16 cellular contexts compared by ENCODE assay signal in the genomic region with DNA sequence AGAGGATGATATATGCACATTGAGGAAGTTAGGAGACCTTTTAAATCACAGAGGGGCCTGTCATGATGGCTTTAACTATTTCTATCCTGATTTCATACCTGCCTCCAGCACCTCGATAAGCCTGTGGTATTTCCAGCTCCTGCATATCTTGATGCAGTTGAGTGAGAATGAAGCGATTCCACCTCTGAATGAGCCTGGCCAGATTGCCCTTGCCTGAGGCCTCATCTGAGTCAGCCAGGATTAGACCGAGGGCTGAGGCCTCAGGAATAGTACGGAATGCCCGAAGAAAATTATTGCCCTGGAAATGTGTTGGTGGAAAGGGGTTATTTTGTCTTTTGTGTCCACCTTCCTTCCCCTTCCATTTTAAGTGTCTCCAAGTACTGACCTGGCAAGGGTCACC. TPM values are rescaled to one million over a fixed set of nuclear protein-coding genes. Genes with fewer than 3 reads are reported as not detected.
A peak's percentile ranks its signal among the peaks of the same experiment; 100 is the strongest.
DNase-seq lines count a peak whose midpoint lies in the region; ATAC-seq, FAIRE-seq and TF ChIP-seq lines count a peak whose summit lies in the region.
"Had no signal": no experiment of that assay in that cellular context is flagged by ENCODE, and none has a peak within 500 bp of the region (broad histone marks: within the 10 kb centered on the region; RNA-seq: fewer than 3 reads in every experiment).

No MANE protein-coding gene starts in this region.

- no peak for FAIRE-seq in HepG2 (lab: Jason Lieb, UNC)
- FAIRE-seq: GM18507, H54, HTR-8/SVneo had no signal

- in situ Hi-C loops in HepG2 (cut with HindIII; ENCODE audit: extremely low pct_ligation_motif_present, low pct_unique_long_range_greater_than_20kb) = no loop called here

- DNase-seq in HepG2 (ENCODE audit: low spot score) = no peak
- DNase-seq in right lobe of liver = no peak
- no peak for DNase-seq in hepatocyte (ENCODE audit: low spot score)
- peak; percentile 1 for DNase-seq in upper lobe of right lung
- no peak for DNase-seq in EL
- DNase-seq in NCI-H1417 (lab: John Stamatoyannopoulos, UW) = no peak
- DNase-seq: ACHN; CD4-positive, CD25-positive, alpha-beta regulatory T cell; DMS53; GM23248 had no signal

- H3K4me2 ChIP-seq in HepG2 (ENCODE audit: low read depth, low read length) (no peak overlapping the region), hepatocyte (no peak overlapping the region)
- H3K4me2 ChIP-seq: BLaER1 treated with 17β-estradiol and CSF1 and Interleukin-3, amounts not matched to agents 10 nM and 100 nM had no signal

- intact Hi-C loops in HepG2 (cut with micrococcal nuclease; ENCODE audit: unreplicated experiment) (no loop called here), right lobe of liver (cut with DNase I) (no loop called here), upper lobe of right lung (cut with DNase I) (no loop called here)

- no peaks in the 10 kb centered on the region for H3K9me3 ChIP-seq in HepG2 (ENCODE audit: low read length)
- no peaks in the 10 kb centered on the region for H3K9me3 ChIP-seq in right lobe of liver
- H3K9me3 ChIP-seq in hepatocyte (ENCODE audit: low read depth) = no peaks in the 10 kb centered on the region
- no peaks in the 10 kb centered on the region for H3K9me3 ChIP-seq in upper lobe of right lung
- H3K9me3 ChIP-seq: BLaER1 treated with 17β-estradiol and CSF1 and Interleukin-3, amounts not matched to agents 10 nM and 100 nM had no signal

- TF ChIP-seq EP300 in HepG2 (IDR thresholded peaks at IDR 0.05; ENCODE audit: low read depth in 2 of 2, low read length in 2 of 2) (no peak), HepG2 (CRISPR knock-in tag; IDR thresholded peaks at IDR 0.05; ENCODE audit: borderline replicate concordance) (no peak)

- no peak for ATAC-seq in HepG2
- ATAC-seq in right lobe of liver = no peak
- no peak for ATAC-seq in upper lobe of right lung
- ATAC-seq: HCT116 had no signal

- H3K36me3 ChIP-seq in HepG2 (replicated peaks in 1 of 2; ENCODE audit: control insufficient read depth in 1 of 2, insufficient read depth in 2 of 2, low read length in 2 of 2) (peaks cover 22 to 65% of the 10 kb centered on the region in 2 experiments; a peak in 4 of 5 replicates), right lobe of liver (peaks cover 0 to 82% (median 44%) of the 10 kb centered on the region in 4 donors), hepatocyte (replicated peaks; ENCODE audit: insufficient read depth, low read depth) (no peaks in the 10 kb centered on the region), upper lobe of right lung (peaks cover 89% of the 10 kb centered on the region)

- H3K27me3 ChIP-seq in HepG2 (ENCODE audit: control insufficient read depth in 1 of 2, insufficient read depth in 2 of 2, low read length in 2 of 2) = no peaks in the 10 kb centered on the region
- H3K27me3 ChIP-seq in right lobe of liver = no peaks in the 10 kb centered on the region
- no peaks in the 10 kb centered on the region for H3K27me3 ChIP-seq in hepatocyte
- no peaks in the 10 kb centered on the region for H3K27me3 ChIP-seq in upper lobe of right lung
- H3K27me3 ChIP-seq: BLaER1 treated with 17β-estradiol and CSF1 and Interleukin-3, amounts not matched to agents 10 nM and 100 nM had no signal

- no peak overlapping the region for H2AFZ ChIP-seq in HepG2 (ENCODE audit: low read length)
- no peak overlapping the region for H2AFZ ChIP-seq in hepatocyte
- H2AFZ ChIP-seq: GM23248 had no signal

- no peak for TF ChIP-seq RAD21 in HepG2 (CRISPR knock-in tag; IDR thresholded peaks at IDR 0.05)

- H3K4me3 ChIP-seq in HepG2 (replicated peaks in 1 of 3; ENCODE audit: insufficient read depth in 1 of 3, low read depth in 2 of 3, low read length in 3 of 3) (no peak overlapping the region), right lobe of liver (no peak overlapping the region), hepatocyte (no peak overlapping the region), upper lobe of right lung (no peak overlapping the region)
- H3K4me3 ChIP-seq: BLaER1 treated with 17β-estradiol and CSF1 and Interleukin-3, amounts not matched to agents 10 nM and 100 nM; GM23248 had no signal

- POLR2A ChIA-PET in HepG2 (lab: Yijun Ruan, JAX) = interaction anchor here (1.2 to 1.5 kb wide), 2 partner anchors 8 to 9 kb away, joined by 5 to 6 read pairs; a partner anchor contains a TSS

- H3K9ac ChIP-seq in HepG2 (ENCODE audit: insufficient read depth, low read depth, low read length) = no peak overlapping the region
- H3K9ac ChIP-seq: BLaER1 treated with 17β-estradiol and CSF1 and Interleukin-3, amounts not matched to agents 10 nM and 100 nM; GM23248 had no signal

- H3K4me1 ChIP-seq in HepG2 (ENCODE audit: insufficient read depth, low read length) (peaks cover 12% of the 10 kb centered on the region), right lobe of liver (peaks cover 0 to 3% (median 0%) of the 10 kb centered on the region in 4 donors), hepatocyte (ENCODE audit: insufficient read depth) (no peaks in the 10 kb centered on the region), upper lobe of right lung (no peaks in the 10 kb centered on the region)

- CTCF ChIA-PET in HepG2 (lab: Yijun Ruan, JAX; ENCODE audit: low intra/inter-chr PET ratio, low total read pairs) = no interaction called here

- H3K27ac ChIP-seq in HepG2 (ENCODE audit: extremely low read length, insufficient read depth, low read length) (peak overlapping the region; percentile 12), right lobe of liver (no peak overlapping the region), hepatocyte (peak overlapping the region; percentile 70), upper lobe of right lung (no peak overlapping the region)
- H3K27ac ChIP-seq: BLaER1 treated with 17β-estradiol and CSF1 and Interleukin-3, amounts not matched to agents 10 nM and 100 nM; GM23248 had no signal

- TSS peak; percentile 48 for BruUV-seq in HepG2 (replicated peaks; lab: Mats Ljungman, UMichigan)

- H3K79me2 ChIP-seq in HepG2 (ENCODE audit: insufficient read depth, low read length) = no peaks in the 10 kb centered on the region
- H3K79me2 ChIP-seq in hepatocyte = no peaks in the 10 kb centered on the region

- 98% methylated on average over 5 of the region's 5 CpGs for WGBS in HepG2 (ENCODE audit: low lambda C conversion rate)
- 92% methylated on average over 4 of the region's 5 CpGs for WGBS in right lobe of liver (ENCODE audit: insufficient coverage, low coverage, low lambda C conversion rate, missing lambda C conversion rate)
- 79% methylated on average over 5 of the region's 5 CpGs for WGBS in hepatocyte (ENCODE audit: low lambda C conversion rate, missing lambda C conversion rate)

- H3K9me2 ChIP-seq in hepatocyte (replicated peaks; ENCODE audit: insufficient read depth) = no peaks in the 10 kb centered on the region

- TF ChIP-seq POLR2A in HepG2 (IDR thresholded peaks at IDR 0.05; ENCODE audit: insufficient read depth in 1 of 2, low read depth in 2 of 2, low read length in 2 of 2) (no peak), right lobe of liver (IDR thresholded peaks at IDR 0.05) (no peak)

- H4K20me1 ChIP-seq in HepG2 (ENCODE audit: insufficient read depth, low read length) (no peaks in the 10 kb centered on the region), hepatocyte (ENCODE audit: insufficient read depth, poor library complexity, severe bottlenecking) (no peaks in the 10 kb centered on the region)
- H4K20me1 ChIP-seq: BLaER1 treated with 17β-estradiol and CSF1 and Interleukin-3, amounts not matched to agents 10 nM and 100 nM had no signal

- TF ChIP-seq CTCF in HepG2 (CRISPR knock-in tag; IDR thresholded peaks at IDR 0.05) (no peak), right lobe of liver (IDR thresholded peaks at IDR 0.05) (no peak), hepatocyte (IDR thresholded peaks at IDR 0.05; ENCODE audit: poor library complexity) (no peak), upper lobe of right lung (IDR thresholded peaks at IDR 0.05) (no peak)

RNA-seq across cellular contexts. Expression of a gene that starts 8.4 kb away (rescaled TPM):
- 246 and 356 TPM in 2 replicates for total RNA-seq in HepG2 (2016; rRNA removed; fragmentation: Illumina TruSeq; extraction: Trizol)
- 86.2 and 116 TPM in 2 replicates for total RNA-seq in HepG2 (2016; cell fraction: cytosol; rRNA removed; fragmentation: Illumina TruSeq; extraction: Trizol; ENCODE audit: low read depth)
- 297 and 346 TPM in 2 replicates for total RNA-seq in HepG2 (2016; cell fraction: insoluble cytoplasmic fraction; rRNA removed; fragmentation: Illumina TruSeq; extraction: Trizol)
- 159 and 178 TPM in 2 replicates for total RNA-seq in HepG2 (2016; cell fraction: membrane; rRNA removed; fragmentation: Illumina TruSeq; extraction: Trizol)
- total RNA-seq in HepG2 (2016; cell fraction: nucleus; rRNA removed; fragmentation: Illumina TruSeq; extraction: Trizol) = 222 and 249 TPM in 2 replicates
- 250 and 285 TPM in 2 replicates for polyA plus RNA-seq in HepG2 (2011; rRNA removed)
- polyA plus RNA-seq in HepG2 (2011; cell fraction: cytosol; rRNA removed) = 234 and 239 TPM in 2 replicates
- 93.0 and 101 TPM in 2 replicates for polyA plus RNA-seq in HepG2 (2011; cell fraction: nucleus; rRNA removed)
- polyA plus RNA-seq in HepG2 (2012) = 153 and 157 TPM in 2 replicates
- polyA plus RNA-seq in HepG2 (2016; cell fraction: cytosol; fragmentation: Illumina TruSeq; extraction: Trizol; ENCODE audit: low read depth) = 111 and 147 TPM in 2 replicates
- polyA plus RNA-seq in HepG2 (2016; cell fraction: insoluble cytoplasmic fraction; fragmentation: Illumina TruSeq; extraction: Trizol; ENCODE audit: low read depth) = 240 and 292 TPM in 2 replicates
- 135 and 177 TPM in 2 replicates for polyA plus RNA-seq in HepG2 (2016; cell fraction: membrane; fragmentation: Illumina TruSeq; extraction: Trizol; ENCODE audit: low read depth)
- 388 and 406 TPM in 2 replicates for polyA plus RNA-seq in HepG2 (2016; cell fraction: nucleus; fragmentation: Illumina TruSeq; extraction: Trizol; ENCODE audit: insufficient read depth, low read depth)
- polyA minus RNA-seq in HepG2 (2011; rRNA and poly(A)+ RNA removed; ENCODE audit: low replicate concordance) = 67.5 and 176 TPM in 2 replicates
- polyA minus RNA-seq in HepG2 (2011; cell fraction: cytosol; rRNA and poly(A)+ RNA removed) = 51.0 and 58.1 TPM in 2 replicates
- 63.1 and 76.1 TPM in 2 replicates for polyA minus RNA-seq in HepG2 (2011; cell fraction: nucleus; rRNA and poly(A)+ RNA removed)
- 10 to 100 TPM; 63.7 to 93.7 (median 76.5) TPM for total RNA-seq in right lobe of liver
- total RNA-seq in hepatocyte = 155 and 179 TPM in 2 replicates
- 428 and 474 TPM in 2 replicates for polyA plus RNA-seq in hepatocyte
- 101 TPM for total RNA-seq in upper lobe of right lung

RNA-seq across cellular contexts. Expression of a gene that starts 9.6 kb away (rescaled TPM):
- total RNA-seq in HepG2 (2016; rRNA removed; fragmentation: Illumina TruSeq; extraction: Trizol) = 14.8 and 27.2 TPM in 2 replicates
- 1.6 and 2.2 TPM in 2 replicates for total RNA-seq in HepG2 (2016; cell fraction: cytosol; rRNA removed; fragmentation: Illumina TruSeq; extraction: Trizol; ENCODE audit: low read depth)
- total RNA-seq in HepG2 (2016; cell fraction: insoluble cytoplasmic fraction; rRNA removed; fragmentation: Illumina TruSeq; extraction: Trizol) = 12.7 and 29.9 TPM in 2 replicates
- 4.4 and 4.6 TPM in 2 replicates for total RNA-seq in HepG2 (2016; cell fraction: membrane; rRNA removed; fragmentation: Illumina TruSeq; extraction: Trizol)
- 46.3 and 53.3 TPM in 2 replicates for total RNA-seq in HepG2 (2016; cell fraction: nucleus; rRNA removed; fragmentation: Illumina TruSeq; extraction: Trizol)
- polyA plus RNA-seq in HepG2 (2011; rRNA removed) = 61.1 and 68.5 TPM in 2 replicates
- 10.4 and 10.7 TPM in 2 replicates for polyA plus RNA-seq in HepG2 (2011; cell fraction: cytosol; rRNA removed)
- polyA plus RNA-seq in HepG2 (2011; cell fraction: nucleus; rRNA removed) = 745 and 829 TPM in 2 replicates
- 59.3 and 76.5 TPM in 2 replicates for polyA plus RNA-seq in HepG2 (2012)
- polyA plus RNA-seq in HepG2 (2016; cell fraction: cytosol; fragmentation: Illumina TruSeq; extraction: Trizol; ENCODE audit: low read depth) = 0.83 TPM in 2 replicates
- polyA plus RNA-seq in HepG2 (2016; cell fraction: insoluble cytoplasmic fraction; fragmentation: Illumina TruSeq; extraction: Trizol; ENCODE audit: low read depth) = 11.7 and 13.2 TPM in 2 replicates
- polyA plus RNA-seq in HepG2 (2016; cell fraction: membrane; fragmentation: Illumina TruSeq; extraction: Trizol; ENCODE audit: low read depth) = 1.2 and 2.0 TPM in 2 replicates
- polyA plus RNA-seq in HepG2 (2016; cell fraction: nucleus; fragmentation: Illumina TruSeq; extraction: Trizol; ENCODE audit: insufficient read depth, low read depth) = 117 and 129 TPM in 2 replicates
- 28.0 and 50.8 TPM in 2 replicates for polyA minus RNA-seq in HepG2 (2011; rRNA and poly(A)+ RNA removed; ENCODE audit: low replicate concordance)
- 6.0 and 6.1 TPM in 2 replicates for polyA minus RNA-seq in HepG2 (2011; cell fraction: cytosol; rRNA and poly(A)+ RNA removed)
- 91.0 and 105 TPM in 2 replicates for polyA minus RNA-seq in HepG2 (2011; cell fraction: nucleus; rRNA and poly(A)+ RNA removed)
- 100 to 1,000 TPM in 1 of 6 experiments, 10 to 100 TPM in 5; 21.7 to 109 (median 57.7) TPM for total RNA-seq in right lobe of liver
- total RNA-seq in hepatocyte = 23.5 and 29.4 TPM in 2 replicates
- 23.6 and 41.1 TPM in 2 replicates for polyA plus RNA-seq in hepatocyte
- total RNA-seq in upper lobe of right lung = 84.4 TPM

RNA-seq across cellular contexts. Expression of a gene that starts 14.5 kb away (rescaled TPM):
- total RNA-seq in HepG2 (2016; rRNA removed; fragmentation: Illumina TruSeq; extraction: Trizol) = 0.35 and 0.51 TPM in 2 replicates
- 0.30 TPM in 1 of 2 replicates, not detected in the other for total RNA-seq in HepG2 (2016; cell fraction: cytosol; rRNA removed; fragmentation: Illumina TruSeq; extraction: Trizol; ENCODE audit: low read depth)
- total RNA-seq in HepG2 (2016; cell fraction: insoluble cytoplasmic fraction; rRNA removed; fragmentation: Illumina TruSeq; extraction: Trizol) = 0.24 TPM in 1 of 2 replicates, not detected in the other
- total RNA-seq in HepG2 (2016; cell fraction: membrane; rRNA removed; fragmentation: Illumina TruSeq; extraction: Trizol) = 0.31 and 0.59 TPM in 2 replicates
- total RNA-seq in HepG2 (2016; cell fraction: nucleus; rRNA removed; fragmentation: Illumina TruSeq; extraction: Trizol) = not detected in 2 replicates
- 0.33 and 0.72 TPM in 2 replicates for polyA plus RNA-seq in HepG2 (2011; rRNA removed)
- 0.31 and 0.36 TPM in 2 replicates for polyA plus RNA-seq in HepG2 (2011; cell fraction: cytosol; rRNA removed)
- polyA plus RNA-seq in HepG2 (2011; cell fraction: nucleus; rRNA removed) = 0.47 and 0.63 TPM in 2 replicates
- 0.48 and 0.75 TPM in 2 replicates for polyA plus RNA-seq in HepG2 (2012)
- 0.42 and 0.51 TPM in 2 replicates for polyA plus RNA-seq in HepG2 (2016; cell fraction: cytosol; fragmentation: Illumina TruSeq; extraction: Trizol; ENCODE audit: low read depth)
- polyA plus RNA-seq in HepG2 (2016; cell fraction: insoluble cytoplasmic fraction; fragmentation: Illumina TruSeq; extraction: Trizol; ENCODE audit: low read depth) = 0.35 TPM in 1 of 2 replicates, not detected in the other
- 0.70 TPM in 1 of 2 replicates, not detected in the other for polyA plus RNA-seq in HepG2 (2016; cell fraction: membrane; fragmentation: Illumina TruSeq; extraction: Trizol; ENCODE audit: low read depth)
- polyA plus RNA-seq in HepG2 (2016; cell fraction: nucleus; fragmentation: Illumina TruSeq; extraction: Trizol; ENCODE audit: insufficient read depth, low read depth) = 0.74 and 1.5 TPM in 2 replicates
- polyA minus RNA-seq in HepG2 (2011; rRNA and poly(A)+ RNA removed; ENCODE audit: low replicate concordance) = 0.38 TPM in 1 of 2 replicates, not detected in the other
- not detected in 2 replicates for polyA minus RNA-seq in HepG2 (2011; cell fraction: cytosol; rRNA and poly(A)+ RNA removed)
- polyA minus RNA-seq in HepG2 (2011; cell fraction: nucleus; rRNA and poly(A)+ RNA removed) = not detected in 2 replicates
- not detected for total RNA-seq in right lobe of liver
- total RNA-seq in hepatocyte = 2.0 and 2.3 TPM in 2 replicates
- 2.1 and 3.1 TPM in 2 replicates for polyA plus RNA-seq in hepatocyte
- total RNA-seq in upper lobe of right lung = 0.81 TPM
- total RNA-seq: A172, GM23248 had no signal

RNA-seq across cellular contexts. Expression of a gene that starts 24.1 kb away (rescaled TPM):
- total RNA-seq in HepG2 (2016; rRNA removed; fragmentation: Illumina TruSeq; extraction: Trizol) = 175 and 243 TPM in 2 replicates
- 84.6 and 90.4 TPM in 2 replicates for total RNA-seq in HepG2 (2016; cell fraction: cytosol; rRNA removed; fragmentation: Illumina TruSeq; extraction: Trizol; ENCODE audit: low read depth)
- 173 and 226 TPM in 2 replicates for total RNA-seq in HepG2 (2016; cell fraction: insoluble cytoplasmic fraction; rRNA removed; fragmentation: Illumina TruSeq; extraction: Trizol)
- 154 and 164 TPM in 2 replicates for total RNA-seq in HepG2 (2016; cell fraction: membrane; rRNA removed; fragmentation: Illumina TruSeq; extraction: Trizol)
- total RNA-seq in HepG2 (2016; cell fraction: nucleus; rRNA removed; fragmentation: Illumina TruSeq; extraction: Trizol) = 167 and 188 TPM in 2 replicates
- polyA plus RNA-seq in HepG2 (2011; rRNA removed) = 173 and 177 TPM in 2 replicates
- 103 and 144 TPM in 2 replicates for polyA plus RNA-seq in HepG2 (2011; cell fraction: cytosol; rRNA removed)
- polyA plus RNA-seq in HepG2 (2011; cell fraction: nucleus; rRNA removed) = 269 and 358 TPM in 2 replicates
- polyA plus RNA-seq in HepG2 (2012) = 154 and 155 TPM in 2 replicates
- polyA plus RNA-seq in HepG2 (2016; cell fraction: cytosol; fragmentation: Illumina TruSeq; extraction: Trizol; ENCODE audit: low read depth) = 54.5 and 60.2 TPM in 2 replicates
- 276 and 332 TPM in 2 replicates for polyA plus RNA-seq in HepG2 (2016; cell fraction: insoluble cytoplasmic fraction; fragmentation: Illumina TruSeq; extraction: Trizol; ENCODE audit: low read depth)
- polyA plus RNA-seq in HepG2 (2016; cell fraction: membrane; fragmentation: Illumina TruSeq; extraction: Trizol; ENCODE audit: low read depth) = 169 and 187 TPM in 2 replicates
- polyA plus RNA-seq in HepG2 (2016; cell fraction: nucleus; fragmentation: Illumina TruSeq; extraction: Trizol; ENCODE audit: insufficient read depth, low read depth) = 390 and 405 TPM in 2 replicates
- 196 and 204 TPM in 2 replicates for polyA minus RNA-seq in HepG2 (2011; rRNA and poly(A)+ RNA removed; ENCODE audit: low replicate concordance)
- polyA minus RNA-seq in HepG2 (2011; cell fraction: cytosol; rRNA and poly(A)+ RNA removed) = 208 and 227 TPM in 2 replicates
- polyA minus RNA-seq in HepG2 (2011; cell fraction: nucleus; rRNA and poly(A)+ RNA removed) = 128 and 180 TPM in 2 replicates
- total RNA-seq in right lobe of liver = 100 to 1,000 TPM in 1 of 6 experiments, 10 to 100 TPM in 5; 45.6 to 109 (median 61.2) TPM
- total RNA-seq in hepatocyte = 111 and 115 TPM in 2 replicates
- polyA plus RNA-seq in hepatocyte = 83.2 and 96.6 TPM in 2 replicates
- 159 TPM for total RNA-seq in upper lobe of right lung

RNA-seq across cellular contexts. Expression of a gene that starts 35.7 kb away (rescaled TPM):
- 41.6 and 43.5 TPM in 2 replicates for total RNA-seq in HepG2 (2016; rRNA removed; fragmentation: Illumina TruSeq; extraction: Trizol)
- total RNA-seq in HepG2 (2016; cell fraction: cytosol; rRNA removed; fragmentation: Illumina TruSeq; extraction: Trizol; ENCODE audit: low read depth) = 8.2 and 10.4 TPM in 2 replicates
- 38.2 and 47.1 TPM in 2 replicates for total RNA-seq in HepG2 (2016; cell fraction: insoluble cytoplasmic fraction; rRNA removed; fragmentation: Illumina TruSeq; extraction: Trizol)
- total RNA-seq in HepG2 (2016; cell fraction: membrane; rRNA removed; fragmentation: Illumina TruSeq; extraction: Trizol) = 6.1 and 7.9 TPM in 2 replicates
- 59.2 and 64.5 TPM in 2 replicates for total RNA-seq in HepG2 (2016; cell fraction: nucleus; rRNA removed; fragmentation: Illumina TruSeq; extraction: Trizol)
- polyA plus RNA-seq in HepG2 (2011; rRNA removed) = 84.6 and 107 TPM in 2 replicates
- polyA plus RNA-seq in HepG2 (2011; cell fraction: cytosol; rRNA removed) = 34.2 and 40.4 TPM in 2 replicates
- polyA plus RNA-seq in HepG2 (2011; cell fraction: nucleus; rRNA removed) = 316 and 363 TPM in 2 replicates
- 39.4 and 48.7 TPM in 2 replicates for polyA plus RNA-seq in HepG2 (2012)
- 0.74 and 0.92 TPM in 2 replicates for polyA plus RNA-seq in HepG2 (2016; cell fraction: cytosol; fragmentation: Illumina TruSeq; extraction: Trizol; ENCODE audit: low read depth)
- 17.0 and 20.3 TPM in 2 replicates for polyA plus RNA-seq in HepG2 (2016; cell fraction: insoluble cytoplasmic fraction; fragmentation: Illumina TruSeq; extraction: Trizol; ENCODE audit: low read depth)
- 2.5 and 2.7 TPM in 2 replicates for polyA plus RNA-seq in HepG2 (2016; cell fraction: membrane; fragmentation: Illumina TruSeq; extraction: Trizol; ENCODE audit: low read depth)
- polyA plus RNA-seq in HepG2 (2016; cell fraction: nucleus; fragmentation: Illumina TruSeq; extraction: Trizol; ENCODE audit: insufficient read depth, low read depth) = 104 and 121 TPM in 2 replicates
- 68.9 and 86.5 TPM in 2 replicates for polyA minus RNA-seq in HepG2 (2011; rRNA and poly(A)+ RNA removed; ENCODE audit: low replicate concordance)
- 29.2 and 34.2 TPM in 2 replicates for polyA minus RNA-seq in HepG2 (2011; cell fraction: cytosol; rRNA and poly(A)+ RNA removed)
- 182 and 240 TPM in 2 replicates for polyA minus RNA-seq in HepG2 (2011; cell fraction: nucleus; rRNA and poly(A)+ RNA removed)
- 100 to 1,000 TPM in 4 of 6 experiments, 10 to 100 TPM in 2; 82.8 to 182 (median 108) TPM for total RNA-seq in right lobe of liver
- 148 and 157 TPM in 2 replicates for total RNA-seq in hepatocyte
- 90.1 and 104 TPM in 2 replicates for polyA plus RNA-seq in hepatocyte
- total RNA-seq in upper lobe of right lung = 199 TPM

Comparison
In these comparisons a context has a peak if more than half of its experiments do, and no peak if none do; other contexts are left out.
1. H3K27ac ChIP-seq: peak in HepG2 (single experiment) and hepatocyte (single experiment); none in right lobe of liver (0 of 3) and upper lobe of right lung (single experiment).